ENCODE assay signal across 22 cellular contexts in the genomic region with DNA sequence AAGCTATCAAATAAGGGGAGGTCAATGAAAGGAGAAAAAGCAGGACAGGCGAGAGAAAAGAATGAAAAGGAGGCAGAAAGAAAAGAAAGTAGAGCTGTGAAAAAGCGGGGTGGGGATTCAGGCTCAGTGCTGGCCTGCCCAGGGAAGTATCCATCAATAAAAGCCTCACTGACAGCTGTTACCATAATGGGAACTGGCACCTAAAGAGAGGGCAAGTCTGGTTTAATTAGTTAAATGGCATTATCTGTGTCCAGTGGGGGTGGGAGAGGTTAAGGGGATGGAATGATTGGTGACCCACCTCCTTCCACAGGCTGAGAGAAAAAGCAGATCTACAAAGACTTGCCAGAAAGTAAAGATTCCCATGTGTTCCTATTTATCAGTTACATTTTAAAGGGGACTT. TPM values are rescaled to one million over a fixed set of nuclear protein-coding genes. Genes with fewer than 3 reads are reported as not detected.
DNase-seq lines count a peak whose midpoint lies in the region; ATAC-seq and TF ChIP-seq lines count a peak whose summit lies in the region.
"Had no signal": no experiment of that assay in that cellular context is flagged by ENCODE, and none has a peak within 500 bp of the region (broad histone marks: within the 10 kb centered on the region; RNA-seq: fewer than 3 reads in every experiment).

No MANE protein-coding gene starts in this region.

- no peak for ATAC-seq in heart left ventricle
- no peak for ATAC-seq in WTC11
- ATAC-seq in activated T-cell treated with anti-CD3 and anti-CD28 coated beads, Interleukin-2, amount 50 U/mL, for 4 hours = no peak
- no peak for ATAC-seq in heart right ventricle
- ATAC-seq: PC-3, SK-N-SH treated with all-trans-retinoic acid at 6 μM for 48 hours had no signal

- no peaks in the 10 kb centered on the region for H3K27me3 Mint-ChIP-seq in WTC11 (ENCODE audit: low read depth)
- peaks cover 10% of the 10 kb centered on the region for H3K27me3 Mint-ChIP-seq in nephron progenitor cell (ENCODE audit: low read depth, poor library complexity)
- H3K27me3 Mint-ChIP-seq in activated T-cell treated with anti-CD3 and anti-CD28 coated beads, Interleukin-2, amount 50 U/mL, for 4 hours (ENCODE audit: low read depth) = peaks cover 3% of the 10 kb centered on the region

- peak overlapping the region; percentile 25 for H3K27ac ChIP-seq in cardiac muscle cell
- no peak overlapping the region for H3K27ac ChIP-seq in heart left ventricle
- no peak overlapping the region for H3K27ac ChIP-seq in heart right ventricle
- H3K27ac ChIP-seq: BLaER1 had no signal

- H3K4me3 ChIP-seq in cardiac muscle cell = no peak overlapping the region
- no peak overlapping the region for H3K4me3 ChIP-seq in heart left ventricle
- H3K4me3 ChIP-seq in heart right ventricle = no peak overlapping the region
- H3K4me3 ChIP-seq: BLaER1, MG63 had no signal

- no peak overlapping the region for H3K4me3 Mint-ChIP-seq in WTC11
- no peak overlapping the region for H3K4me3 Mint-ChIP-seq in nephron progenitor cell
- no peak overlapping the region for H3K4me3 Mint-ChIP-seq in activated T-cell treated with anti-CD3 and anti-CD28 coated beads, Interleukin-2, amount 50 U/mL, for 4 hours
- H3K4me3 Mint-ChIP-seq: CD4-positive, CD25-positive, alpha-beta regulatory T cell had no signal

- H3K36me3 Mint-ChIP-seq in WTC11 (peaks cover 35% of the 10 kb centered on the region), nephron progenitor cell (ENCODE audit: low read depth) (peaks cover 42% of the 10 kb centered on the region)
- no peaks in the 10 kb centered on the region for H3K36me3 Mint-ChIP-seq in activated T-cell treated with anti-CD3 and anti-CD28 coated beads, Interleukin-2, amount 50 U/mL, for 4 hours (ENCODE audit: insufficient read depth)
- H3K36me3 Mint-ChIP-seq: CD4-positive, CD25-positive, alpha-beta regulatory T cell had no signal

- H3K27ac Mint-ChIP-seq in WTC11 (peak overlapping the region; percentile 82), nephron progenitor cell (peak overlapping the region; percentile 79)
- H3K27ac Mint-ChIP-seq: CD4-positive, CD25-positive, alpha-beta regulatory T cell had no signal

- DNase-seq in cardiac muscle cell (ENCODE audit: low read depth in 1 of 2, low spot score in 1 of 2) = no peak
- DNase-seq in heart left ventricle = no peak
- no peak for DNase-seq in WTC11 (ENCODE audit: low spot score)
- DNase-seq in nephron progenitor cell = no peak
- no peak for DNase-seq in KBM-7
- DNase-seq in cerebellar cortex (ENCODE audit: low spot score) = no peak
- DNase-seq in activated T-cell treated with anti-CD3 and anti-CD28 coated beads, Interleukin-2, amount 50 U/mL, for 4 hours = no peak
- no peak for DNase-seq in heart right ventricle
- DNase-seq: CD4-positive, CD25-positive, alpha-beta regulatory T cell; DMS53; GOT3; HCEC 1CT; KG1; MG63; NCI-H1694 treated with DMSO at 0.1 percent for 48 hours; NCI-H2081; NCI-H2227 treated with DMSO at 0.1 percent for 48 hours; NCI-H526 treated with DMSO at 0.1 percent for 48 hours; NK-92 treated with Interleukin-12 subunit alpha and Interleukin-12 subunit beta, amount 100 ng/mL, for 24 hours; PC-3 had no signal

- H3K36me3 ChIP-seq in cardiac muscle cell (no peaks in the 10 kb centered on the region), heart left ventricle (no peaks in the 10 kb centered on the region), heart right ventricle (no peaks in the 10 kb centered on the region)
- H3K36me3 ChIP-seq: MG63 had no signal

- intact Hi-C loops in heart left ventricle (cut with DNase I) = no loop called here
- intact Hi-C loops in heart right ventricle (cut with DNase I) = no loop called here

- no peak for TF ChIP-seq POLR2A in heart left ventricle (IDR thresholded peaks at IDR 0.05)

- TF ChIP-seq CTCF in cardiac muscle cell (IDR thresholded peaks at IDR 0.05; ENCODE audit: low read depth, low read length) (no peak), heart left ventricle (IDR thresholded peaks at IDR 0.05) (no peak), WTC11 (IDR thresholded peaks at IDR 0.05) (no peak), nephron progenitor cell (IDR thresholded peaks at IDR 0.05) (no peak), heart right ventricle (IDR thresholded peaks at IDR 0.05) (no peak)

- H3K4me1 ChIP-seq in cardiac muscle cell (ENCODE audit: low read depth) (peaks cover 12% of the 10 kb centered on the region), heart left ventricle (no peaks in the 10 kb centered on the region), heart right ventricle (no peaks in the 10 kb centered on the region)
- H3K4me1 ChIP-seq: BLaER1 had no signal

- no peaks in the 10 kb centered on the region for H3K27me3 ChIP-seq in cardiac muscle cell
- H3K27me3 ChIP-seq in heart left ventricle = no peaks in the 10 kb centered on the region
- H3K27me3 ChIP-seq in heart right ventricle = peaks cover 0 to 3% (median 0%) of the 10 kb centered on the region in 7 donors
- H3K27me3 ChIP-seq: BLaER1, MG63 had no signal

- POLR2A ChIA-PET in WTC11 (lab: Charles Lee) = interaction anchor here (1.6 to 2.8 kb wide), 2 partner anchors 7 to 8 kb away, joined by 4 to 12 read pairs; partner anchors contain the start of genes METTL3 and SALL2

- H3K9me3 ChIP-seq in cardiac muscle cell (ENCODE audit: low read depth) (no peaks in the 10 kb centered on the region), heart left ventricle (no peaks in the 10 kb centered on the region), heart right ventricle (no peaks in the 10 kb centered on the region)
- H3K9me3 ChIP-seq: BLaER1, MG63 had no signal

- in situ Hi-C loops in KBM-7 (cut with MboI; ENCODE audit: low pct_unique_long_range_greater_than_20kb, low sequenced_read_pairs) = no loop called here

- peaks cover 55% of the 10 kb centered on the region for H3K4me1 Mint-ChIP-seq in WTC11
- H3K4me1 Mint-ChIP-seq in nephron progenitor cell = peaks cover 47% of the 10 kb centered on the region
- no peaks in the 10 kb centered on the region for H3K4me1 Mint-ChIP-seq in activated T-cell treated with anti-CD3 and anti-CD28 coated beads, Interleukin-2, amount 50 U/mL, for 4 hours (ENCODE audit: low read depth)

- CTCF ChIA-PET in WTC11 (lab: Charles Lee) = interaction anchor here (1.0 kb wide), 1 partner anchor 39 kb away, joined by 3 read pairs; no protein-coding TSS in a partner anchor

- 68 to 88% (median 84%) methylated on average over 2 of the region's 2 CpGs for WGBS in heart left ventricle, 4 donors
- 76 to 89% methylated on average over 2 of the region's 2 CpGs for WGBS in heart right ventricle, 2 donors

- no peaks in the 10 kb centered on the region for H3K9me3 Mint-ChIP-seq in WTC11
- H3K9me3 Mint-ChIP-seq in nephron progenitor cell = no peaks in the 10 kb centered on the region
- H3K9me3 Mint-ChIP-seq in activated T-cell treated with anti-CD3 and anti-CD28 coated beads, Interleukin-2, amount 50 U/mL, for 4 hours = no peaks in the 10 kb centered on the region
- H3K9me3 Mint-ChIP-seq: CD4-positive, CD25-positive, alpha-beta regulatory T cell had no signal

TF ChIP-seq in WTC11, 78 proteins besides CTCF, POLR2A, EP300 and RAD21:
- TF ChIP-seq MAX (CRISPR knock-in tag; IDR thresholded peaks at IDR 0.05) = no peak
- no peak for TF ChIP-seq ZNF423 (CRISPR knock-in tag; IDR thresholded peaks at IDR 0.05)
- no peak for TF ChIP-seq KAT7 (CRISPR knock-in tag; IDR thresholded peaks at IDR 0.05; ENCODE audit: borderline replicate concordance)
- TF ChIP-seq RORB (CRISPR knock-in tag; IDR thresholded peaks at IDR 0.05) = no peak

RNA-seq across cellular contexts. Expression of gene SALL2, which starts 7.4 kb away (rescaled TPM):
- total RNA-seq in cardiac muscle cell = 56.8 and 74.6 TPM in 2 replicates
- polyA plus RNA-seq in cardiac muscle cell = 32.5 and 39.8 TPM in 2 replicates
- 1 to 10 TPM; 2.5 to 9.4 (median 3.9) TPM for total RNA-seq in heart left ventricle
- 1 to 10 TPM; 1.4 to 1.8 TPM for polyA plus RNA-seq in heart left ventricle
- total RNA-seq in WTC11 (2021) = 239 to 307 TPM (median 288 TPM) in 3 replicates
- 1 to 10 TPM; 1.4 to 1.8 (median 1.4) TPM for total RNA-seq in activated T-cell treated with anti-CD3 and anti-CD28 coated beads, Interleukin-2, amount 50 U/mL, for 4 hours
- 1 to 10 TPM; 2.5 to 6.6 (median 4.3) TPM for total RNA-seq in heart right ventricle
- 1 to 10 TPM; 1.1 to 1.3 TPM for polyA plus RNA-seq in heart right ventricle

RNA-seq across cellular contexts. Expression of gene METTL3, which starts 7.6 kb away (rescaled TPM):
- 57.9 and 69.2 TPM in 2 replicates for total RNA-seq in cardiac muscle cell
- polyA plus RNA-seq in cardiac muscle cell = 59.7 and 63.9 TPM in 2 replicates
- 10 to 100 TPM; 21.0 to 37.0 (median 25.2) TPM for total RNA-seq in heart left ventricle
- polyA plus RNA-seq in heart left ventricle = 10 to 100 TPM; 25.8 to 26.8 TPM
- total RNA-seq in WTC11 (2021) = 87.2 to 93.2 TPM (median 89.5 TPM) in 3 replicates
- 10 to 100 TPM; 45.0 to 47.7 (median 45.0) TPM for total RNA-seq in activated T-cell treated with anti-CD3 and anti-CD28 coated beads, Interleukin-2, amount 50 U/mL, for 4 hours
- 10 to 100 TPM; 21.0 to 30.3 (median 24.0) TPM for total RNA-seq in heart right ventricle
- polyA plus RNA-seq in heart right ventricle = 10 to 100 TPM; 22.9 to 46.7 TPM

RNA-seq across cellular contexts. Expression of gene TOX4, which starts 41.7 kb away (rescaled TPM):
- total RNA-seq in cardiac muscle cell (34.3 and 37.8 TPM in 2 replicates), heart left ventricle (100 to 1,000 TPM in 1 of 9 donors, 10 to 100 TPM in 8; 51.1 to 100 (median 87.4) TPM), WTC11 (2021) (49.1 to 53.0 TPM (median 52.4 TPM) in 3 replicates), heart right ventricle (100 to 1,000 TPM in 2 of 10 donors, 10 to 100 TPM in 8; 74.4 to 104 (median 94.3) TPM)
- polyA plus RNA-seq in cardiac muscle cell (42.3 and 45.2 TPM in 2 replicates), heart left ventricle (10 to 100 TPM; 16.2 to 59.7 TPM), heart right ventricle (10 to 100 TPM; 14.9 to 33.0 TPM)
- total RNA-seq in activated T-cell treated with anti-CD3 and anti-CD28 coated beads, Interleukin-2, amount 50 U/mL, for 4 hours = 10 to 100 TPM; 76.8 to 97.1 (median 92.6) TPM

RNA-seq across cellular contexts. Expression of gene RAB2B, which starts 42.0 kb away (rescaled TPM):
- total RNA-seq in cardiac muscle cell (28.5 and 29.7 TPM in 2 replicates), heart left ventricle (10 to 100 TPM; 13.3 to 24.5 (median 17.2) TPM), WTC11 (2021) (29.6 to 33.3 TPM (median 31.7 TPM) in 3 replicates), heart right ventricle (10 to 100 TPM; 14.8 to 25.8 (median 18.4) TPM)
- polyA plus RNA-seq in cardiac muscle cell (17.8 and 28.5 TPM in 2 replicates), heart left ventricle (10 to 100 TPM in 1 of 2 donors, 1 to 10 TPM in 1; 7.0 to 12.6 TPM), heart right ventricle (10 to 100 TPM in 1 of 2 donors, 1 to 10 TPM in 1; 7.1 to 11.0 TPM)
- 10 to 100 TPM; 25.4 to 30.3 (median 25.9) TPM for total RNA-seq in activated T-cell treated with anti-CD3 and anti-CD28 coated beads, Interleukin-2, amount 50 U/mL, for 4 hours
